In the genomic region with DNA sequence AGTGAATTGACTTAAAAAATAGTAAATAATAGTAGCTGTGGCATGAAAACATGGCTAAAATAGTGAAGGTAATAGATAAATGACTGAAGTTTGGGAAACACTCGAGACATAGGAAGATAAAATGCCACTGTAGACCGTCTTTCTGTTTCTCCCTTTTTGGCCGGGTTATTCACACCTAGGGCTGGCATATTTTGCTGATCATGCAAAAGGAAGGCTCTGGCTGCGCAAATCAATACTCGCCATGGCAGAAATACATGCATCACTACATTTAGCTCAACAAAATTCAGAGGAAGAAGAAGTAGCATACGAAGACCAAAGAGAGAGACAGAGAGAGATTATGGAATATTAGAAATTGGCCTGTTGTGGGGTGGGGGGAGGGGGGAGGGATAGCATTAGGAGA, we compare ENCODE assay signal across 27 cellular contexts.
"Had no signal": no experiment of that assay in that cellular context is flagged by ENCODE, and none has a peak within 500 bp of the region (broad histone marks: within the 10 kb centered on the region; RNA-seq: fewer than 3 reads in every experiment).

No MANE protein-coding gene starts in this region.

- H3K9me3 ChIP-seq: colonic mucosa, esophagus muscularis mucosa, esophagus squamous epithelium, gastrocnemius medialis, gastroesophageal sphincter, heart left ventricle, heart right ventricle had no signal

- H3K27me3 ChIP-seq: colonic mucosa, dorsolateral prefrontal cortex, esophagus muscularis mucosa, esophagus squamous epithelium, gastrocnemius medialis, gastroesophageal sphincter, heart left ventricle, heart right ventricle had no signal

- FAIRE-seq: colon, endometrium, endothelial cell of umbilical vein, frontal cortex had no signal

- H3K4me3 ChIP-seq: colonic mucosa, coronary artery, dorsolateral prefrontal cortex, esophagus muscularis mucosa, esophagus squamous epithelium, gastrocnemius medialis, gastroesophageal sphincter, heart left ventricle, heart right ventricle had no signal

- H3K36me3 ChIP-seq: colonic mucosa, esophagus muscularis mucosa, esophagus squamous epithelium, gastrocnemius medialis, gastroesophageal sphincter, heart left ventricle, heart right ventricle had no signal

- ATAC-seq: effector memory CD8-positive, alpha-beta T cell; gastrocnemius medialis; gastroesophageal sphincter; heart left ventricle; heart right ventricle had no signal

- DNase-seq: colonic mucosa; cortex of kidney; dermis blood vessel endothelial cell; dorsolateral prefrontal cortex; effector CD4-positive, alpha-beta T cell; effector CD8-positive, alpha-beta T cell; effector memory CD4-positive, alpha-beta T cell; effector memory CD8-positive, alpha-beta T cell; endodermal cell; erythroblast; esophagus squamous epithelium; foreskin fibroblast; foreskin melanocyte; gastrocnemius medialis; glutamatergic neuron; head of caudate nucleus; heart left ventricle; heart right ventricle had no signal

- H3K4me1 ChIP-seq: colonic mucosa, foreskin keratinocyte had no signal

- H3K27ac ChIP-seq: colonic mucosa, coronary artery, dorsolateral prefrontal cortex, epithelial cell of prostate, esophagus muscularis mucosa, esophagus squamous epithelium, foreskin keratinocyte, gastrocnemius medialis, gastroesophageal sphincter, heart left ventricle, heart right ventricle had no signal
